ENCODE assay signal across 1 cellular context in genomic region chr22:21013742-21014201, GRCh38.
A peak's percentile ranks its signal among the peaks of the same experiment; 100 is the strongest.
TF ChIP-seq lines count a peak whose summit lies in the region.

No MANE protein-coding gene starts in this region.

TF ChIP-seq in GM12878, 131 proteins besides CTCF, POLR2A, EP300 and RAD21:
- TF ChIP-seq SIN3A (IDR thresholded peaks at IDR 0.05; ENCODE audit: low read depth, low read length) (no peak), GATAD2B (conservative IDR thresholded peaks at IDR 0.05; ENCODE audit: low read depth) (0 out of 2 replicates have a peak, but pooled peaks have one; percentile 20)
